ENCODE assay signal across 16 cellular contexts in the genomic region with DNA sequence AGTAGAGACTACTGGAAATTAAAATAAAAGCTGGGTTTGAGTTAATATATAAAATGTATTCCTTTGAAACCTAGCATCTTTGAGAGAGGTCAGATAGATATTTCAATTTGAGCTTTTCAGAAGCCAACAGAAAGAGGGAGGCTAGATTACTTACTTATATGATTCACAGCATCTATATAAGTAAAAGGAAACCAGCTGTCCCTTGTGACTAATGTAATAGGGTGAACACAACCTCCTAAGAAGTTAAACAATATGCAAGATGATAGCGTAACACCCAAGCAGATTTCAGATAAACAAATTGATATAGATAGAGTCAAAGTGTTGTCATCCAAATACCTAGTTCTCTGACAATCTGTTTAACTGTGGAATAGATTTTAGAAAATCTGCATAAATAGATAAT.
"Had no signal": no experiment of that assay in that cellular context is flagged by ENCODE, and none has a peak within 500 bp of the region (broad histone marks: within the 10 kb centered on the region; RNA-seq: fewer than 3 reads in every experiment).

No MANE protein-coding gene starts in this region.

- H2AFZ ChIP-seq: neural progenitor cell had no signal

- H3K4me3 ChIP-seq: coronary artery, neural progenitor cell, ovary, skin epidermis, thyroid gland, uterus had no signal

- H3K9me3 ChIP-seq: ovary, thyroid gland, uterus had no signal

- H3K27me3 ChIP-seq: neural progenitor cell, ovary, thyroid gland, uterus had no signal

- ATAC-seq: activated CD8-positive, alpha-beta T cell treated with anti-CD3 and anti-CD28 coated beads for 36 hours had no signal

- H3K9ac ChIP-seq: neural progenitor cell had no signal

- H3K4me1 ChIP-seq: neural progenitor cell, thyroid gland, uterus had no signal

- H3K27ac ChIP-seq: coronary artery, neural progenitor cell, ovary, skin epidermis, thyroid gland, uterus, WERI-Rb-1 had no signal

- H3K36me3 ChIP-seq: neural progenitor cell, ovary, thyroid gland, uterus, WERI-Rb-1 had no signal

- DNase-seq: activated CD4-positive, alpha-beta T cell treated with anti-CD3 and anti-CD28 coated beads for 4 hours; activated CD8-positive, alpha-beta memory T cell treated with anti-CD3 and anti-CD28 coated beads, Interleukin-2, amount 50 U/mL, for 48 hours; activated CD8-positive, alpha-beta T cell treated with anti-CD3 and anti-CD28 coated beads for 36 hours; activated naive CD4-positive, alpha-beta T cell treated with Interleukin-2 at 50 U/mL for 16 hours; caudate nucleus; effector CD4-positive, alpha-beta T cell; hippocampal formation; ovary; retina; T-helper 9 cell; thyroid gland; uterus; WERI-Rb-1 had no signal

- H3K4me2 ChIP-seq: neural progenitor cell had no signal
